In the genomic region with DNA sequence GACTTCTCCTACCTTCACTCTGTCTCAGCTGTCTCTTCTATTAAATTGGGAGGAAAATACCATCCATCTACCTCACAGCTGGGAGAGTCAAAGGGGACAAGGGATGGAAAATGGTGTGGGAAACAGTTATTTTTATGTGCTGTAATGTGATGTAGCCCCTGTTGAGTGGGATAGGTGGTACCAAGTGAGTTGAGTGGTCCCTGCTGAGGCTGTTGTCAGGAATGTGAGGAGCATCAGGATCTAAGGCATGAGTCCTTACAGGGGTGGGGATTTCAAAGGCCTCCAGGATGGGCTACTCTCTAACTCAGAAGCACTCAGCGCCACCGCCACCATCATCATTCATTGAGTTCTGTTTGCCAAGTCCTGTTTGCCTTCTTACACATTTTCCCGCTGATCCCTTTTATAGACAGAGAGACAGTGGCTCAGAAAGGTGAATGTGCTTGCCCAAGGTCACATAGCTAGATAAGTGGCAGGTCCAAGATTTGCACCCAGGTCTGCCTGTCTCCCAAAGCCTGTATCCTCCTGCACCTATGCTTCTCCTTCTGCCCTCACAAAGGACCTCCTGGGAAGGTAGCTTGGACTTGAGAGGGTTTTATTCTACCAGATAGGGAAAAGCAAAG, we compare ENCODE assay signal across 1 cellular context.
TF ChIP-seq lines count a peak whose summit lies in the region.

No MANE protein-coding gene starts in this region.

TF ChIP-seq in WTC11, 78 proteins besides CTCF, POLR2A, EP300 and RAD21 (continued from another document):
- TF ChIP-seq, protein P1, sequence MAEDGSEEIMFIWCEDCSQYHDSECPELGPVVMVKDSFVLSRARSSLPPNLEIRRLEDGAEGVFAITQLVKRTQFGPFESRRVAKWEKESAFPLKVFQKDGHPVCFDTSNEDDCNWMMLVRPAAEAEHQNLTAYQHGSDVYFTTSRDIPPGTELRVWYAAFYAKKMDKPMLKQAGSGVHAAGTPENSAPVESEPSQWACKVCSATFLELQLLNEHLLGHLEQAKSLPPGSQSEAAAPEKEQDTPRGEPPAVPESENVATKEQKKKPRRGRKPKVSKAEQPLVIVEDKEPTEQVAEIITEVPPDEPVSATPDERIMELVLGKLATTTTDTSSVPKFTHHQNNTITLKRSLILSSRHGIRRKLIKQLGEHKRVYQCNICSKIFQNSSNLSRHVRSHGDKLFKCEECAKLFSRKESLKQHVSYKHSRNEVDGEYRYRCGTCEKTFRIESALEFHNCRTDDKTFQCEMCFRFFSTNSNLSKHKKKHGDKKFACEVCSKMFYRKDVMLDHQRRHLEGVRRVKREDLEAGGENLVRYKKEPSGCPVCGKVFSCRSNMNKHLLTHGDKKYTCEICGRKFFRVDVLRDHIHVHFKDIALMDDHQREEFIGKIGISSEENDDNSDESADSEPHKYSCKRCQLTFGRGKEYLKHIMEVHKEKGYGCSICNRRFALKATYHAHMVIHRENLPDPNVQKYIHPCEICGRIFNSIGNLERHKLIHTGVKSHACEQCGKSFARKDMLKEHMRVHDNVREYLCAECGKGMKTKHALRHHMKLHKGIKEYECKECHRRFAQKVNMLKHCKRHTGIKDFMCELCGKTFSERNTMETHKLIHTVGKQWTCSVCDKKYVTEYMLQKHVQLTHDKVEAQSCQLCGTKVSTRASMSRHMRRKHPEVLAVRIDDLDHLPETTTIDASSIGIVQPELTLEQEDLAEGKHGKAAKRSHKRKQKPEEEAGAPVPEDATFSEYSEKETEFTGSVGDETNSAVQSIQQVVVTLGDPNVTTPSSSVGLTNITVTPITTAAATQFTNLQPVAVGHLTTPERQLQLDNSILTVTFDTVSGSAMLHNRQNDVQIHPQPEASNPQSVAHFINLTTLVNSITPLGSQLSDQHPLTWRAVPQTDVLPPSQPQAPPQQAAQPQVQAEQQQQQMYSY (CRISPR knock-in tag; IDR thresholded peaks at IDR 0.05) = no peak
